ENCODE assay signal across 27 cellular contexts in genomic region chr4:8237256-8237989, GRCh38. TPM values are rescaled to one million over a fixed set of nuclear protein-coding genes. Genes with fewer than 3 reads are reported as not detected.
A peak's percentile ranks its signal among the peaks of the same experiment; 100 is the strongest.
DNase-seq lines count a peak whose midpoint lies in the region; ATAC-seq, FAIRE-seq and TF ChIP-seq lines count a peak whose summit lies in the region.
"Had no signal": no experiment of that assay in that cellular context is flagged by ENCODE, and none has a peak within 500 bp of the region (broad histone marks: within the 10 kb centered on the region; RNA-seq: fewer than 3 reads in every experiment).

No MANE protein-coding gene starts in this region.

- CTCF ChIA-PET in HepG2 (lab: Yijun Ruan, JAX; ENCODE audit: low intra/inter-chr PET ratio, low total read pairs), result interaction anchor here (1.1 to 1.3 kb wide), 2 partner anchors 61 to 166 kb away, joined by 3 read pairs; no protein-coding TSS in a partner anchor

- H3K79me2 ChIP-seq in OCI-LY3 (ENCODE audit: low read length), result no peaks in the 10 kb centered on the region
- H3K79me2 ChIP-seq in HepG2 (ENCODE audit: insufficient read depth, low read length), result no peaks in the 10 kb centered on the region

- H2AFZ ChIP-seq in OCI-LY3 (ENCODE audit: low read depth, low read length), result no peak overlapping the region
- no peak overlapping the region for H2AFZ ChIP-seq in HepG2 (ENCODE audit: low read length)

- TF ChIP-seq POLR2A in HepG2 (IDR thresholded peaks at IDR 0.05; ENCODE audit: insufficient read depth in 1 of 2, low read depth in 2 of 2, low read length in 2 of 2), result no peak

- no peaks in the 10 kb centered on the region for H4K20me1 ChIP-seq in OCI-LY3 (ENCODE audit: insufficient read depth, low read length)
- peaks cover 9% of the 10 kb centered on the region; the same call in 1 of the 2 replicates for H4K20me1 ChIP-seq in HepG2 (ENCODE audit: insufficient read depth, low read length)

- no peak for TF ChIP-seq RAD21 in HepG2 (CRISPR knock-in tag; IDR thresholded peaks at IDR 0.05)

- no peak for TF ChIP-seq EP300 in HepG2 (IDR thresholded peaks at IDR 0.05; ENCODE audit: low read depth in 2 of 2, low read length in 2 of 2)
- TF ChIP-seq EP300 in HepG2 (CRISPR knock-in tag; IDR thresholded peaks at IDR 0.05; ENCODE audit: borderline replicate concordance), result no peak

- H3K9me3 ChIP-seq in OCI-LY3 (ENCODE audit: insufficient read depth, low read length), result no peaks in the 10 kb centered on the region
- H3K9me3 ChIP-seq in HepG2 (ENCODE audit: low read length), result no peaks in the 10 kb centered on the region
- H3K9me3 ChIP-seq in thymus (ENCODE audit: control insufficient read depth), result peaks cover 8% of the 10 kb centered on the region

- TF ChIP-seq CTCF in OCI-LY3 (IDR thresholded peaks at IDR 0.05; ENCODE audit: low read depth, low read length) (no peak), HepG2 (CRISPR knock-in tag; IDR thresholded peaks at IDR 0.05) (no peak)

- FAIRE-seq in HepG2 (lab: Jason Lieb, UNC), result no peak
- FAIRE-seq: GM19239, H54, RCC 7860 had no signal

- no TSS peak for BruUV-seq in HepG2 (replicated peaks; lab: Mats Ljungman, UMichigan)

- no peak overlapping the region for H3K4me3 ChIP-seq in OCI-LY3 (ENCODE audit: low read length)
- H3K4me3 ChIP-seq in HepG2 (replicated peaks in 1 of 3; ENCODE audit: insufficient read depth in 1 of 3, low read depth in 2 of 3, low read length in 3 of 3), result no peak overlapping the region
- peak overlapping the region; percentile 2 for H3K4me3 ChIP-seq in thymus (ENCODE audit: low read length)

- H3K36me3 ChIP-seq in OCI-LY3 (replicated peaks; ENCODE audit: low read depth, low read length) (peaks cover 15% of the 10 kb centered on the region), HepG2 (replicated peaks in 1 of 2; ENCODE audit: control insufficient read depth in 1 of 2, insufficient read depth in 2 of 2, low read length in 2 of 2) (peaks cover 22 to 58% of the 10 kb centered on the region in 2 experiments), thymus (ENCODE audit: control insufficient read depth, insufficient read depth) (peaks cover 94% of the 10 kb centered on the region)

- H3K4me1 ChIP-seq in OCI-LY3 (ENCODE audit: low read length), result peaks cover 50% of the 10 kb centered on the region
- H3K4me1 ChIP-seq in HepG2 (ENCODE audit: insufficient read depth, low read length), result peaks cover 39% of the 10 kb centered on the region
- H3K4me1 ChIP-seq in thymus (ENCODE audit: control insufficient read depth, insufficient read depth, low read length), result peaks cover 45% of the 10 kb centered on the region

- DNase-seq in NCI-H146 (lab: John Stamatoyannopoulos, UW) (peak; percentile 12), NCI-H146 treated with DMSO at 0.1 percent for 48 hours (lab: John Stamatoyannopoulos, UW; ENCODE audit: unreplicated experiment) (no peak), HepG2 (ENCODE audit: low spot score) (no peak)
- DNase-seq in stimulated activated CD4-positive, alpha-beta T cell treated with anti-CD3 and anti-CD28 coated beads, Interleukin-4, amount 100 ng/mL, for 24 hours, result no peak
- DNase-seq: AML-193; CD8-positive, alpha-beta memory T cell; DMS153; EL; GF-D8; Karpas-422; NCI-H2107; NK-92 treated with Interleukin-12 subunit alpha and Interleukin-12 subunit beta, amount 100 ng/mL, for 24 hours; OCI-M1; Right ventricle myocardium superior had no signal

- intact Hi-C loops in HepG2 (cut with micrococcal nuclease; ENCODE audit: unreplicated experiment), result no loop called here

- no peaks in the 10 kb centered on the region for H3K27me3 ChIP-seq in OCI-LY3 (ENCODE audit: low read depth, low read length)
- no peaks in the 10 kb centered on the region for H3K27me3 ChIP-seq in HepG2 (ENCODE audit: control insufficient read depth in 1 of 2, insufficient read depth in 2 of 2, low read length in 2 of 2)
- H3K27me3 ChIP-seq in thymus (ENCODE audit: control insufficient read depth, insufficient read depth), result no peaks in the 10 kb centered on the region

- H3K27ac ChIP-seq in OCI-LY3 (ENCODE audit: low read length) (no peak overlapping the region), HepG2 (ENCODE audit: extremely low read length, insufficient read depth, low read length) (no peak overlapping the region), thymus (ENCODE audit: low read depth) (peak overlapping the region; percentile 15)
- H3K27ac ChIP-seq: C4-2B, HL-60 had no signal

- POLR2A ChIA-PET in HepG2 (lab: Yijun Ruan, JAX), result interaction anchor here (1.2 to 1.3 kb wide), 2 partner anchors 10 to 39 kb away, joined by 3 to 5 read pairs; no protein-coding TSS in a partner anchor

- ATAC-seq in HepG2 (no peak), GM21737 (IDR thresholded peaks at IDR 0.05; ENCODE audit: unreplicated experiment) (no peak), GM21528 (IDR thresholded peaks at IDR 0.05; ENCODE audit: low FRiP score, unreplicated experiment) (no peak)

- H3K9ac ChIP-seq in OCI-LY3 (ENCODE audit: low read length) (no peak overlapping the region), HepG2 (ENCODE audit: insufficient read depth, low read depth, low read length) (no peak overlapping the region)

- WGBS in HepG2 (ENCODE audit: low lambda C conversion rate), result 100% methylated on average over 3 of the region's 29 CpGs
- WGBS in thymus, result 99% methylated on average over 29 of the region's 29 CpGs

- H3K4me2 ChIP-seq in OCI-LY3 (ENCODE audit: low read length), result peak overlapping the region; percentile 19
- H3K4me2 ChIP-seq in HepG2 (ENCODE audit: low read depth, low read length), result peak overlapping the region; percentile 11; the same call in 1 of the 2 replicates

- in situ Hi-C loops in HepG2 (cut with HindIII; ENCODE audit: extremely low pct_ligation_motif_present, low pct_unique_long_range_greater_than_20kb), result no loop called here

TF ChIP-seq in HepG2, 621 proteins besides CTCF, POLR2A, EP300 and RAD21:
- TF ChIP-seq ZKSCAN1 (IDR thresholded peaks at IDR 0.05; ENCODE audit: low read length) (no peak), ATF7 (IDR thresholded peaks at IDR 0.05) (peak; percentile 19; the same call in 1 of the 2 replicates), ATF7 (CRISPR knock-in tag; IDR thresholded peaks at IDR 0.05) (no peak)

RNA-seq across cellular contexts. Expression of gene HTRA3, which starts 32.1 kb away (rescaled TPM):
- total RNA-seq in HepG2 (2016; rRNA removed; fragmentation: Illumina TruSeq; extraction: Trizol), result not detected in 2 replicates
- total RNA-seq in HepG2 (2016; cell fraction: cytosol; rRNA removed; fragmentation: Illumina TruSeq; extraction: Trizol; ENCODE audit: low read depth), result not detected in 2 replicates
- total RNA-seq in HepG2 (2016; cell fraction: insoluble cytoplasmic fraction; rRNA removed; fragmentation: Illumina TruSeq; extraction: Trizol), result 0.04 TPM in 1 of 2 replicates, not detected in the other
- not detected in 2 replicates for total RNA-seq in HepG2 (2016; cell fraction: membrane; rRNA removed; fragmentation: Illumina TruSeq; extraction: Trizol)
- not detected in 2 replicates for total RNA-seq in HepG2 (2016; cell fraction: nucleus; rRNA removed; fragmentation: Illumina TruSeq; extraction: Trizol)
- polyA plus RNA-seq in HepG2 (2011; rRNA removed) (0.16 and 0.17 TPM in 2 replicates), thymus (2.1 TPM)
- polyA plus RNA-seq in HepG2 (2011; cell fraction: cytosol; rRNA removed), result 0.12 and 0.31 TPM in 2 replicates
- polyA plus RNA-seq in HepG2 (2011; cell fraction: nucleus; rRNA removed), result 0.12 and 0.19 TPM in 2 replicates
- polyA plus RNA-seq in HepG2 (2012), result not detected in 2 replicates
- polyA plus RNA-seq in HepG2 (2016; cell fraction: cytosol; fragmentation: Illumina TruSeq; extraction: Trizol; ENCODE audit: low read depth), result 0.07 TPM in 1 of 2 replicates, not detected in the other
- not detected in 2 replicates for polyA plus RNA-seq in HepG2 (2016; cell fraction: insoluble cytoplasmic fraction; fragmentation: Illumina TruSeq; extraction: Trizol; ENCODE audit: low read depth)
- polyA plus RNA-seq in HepG2 (2016; cell fraction: membrane; fragmentation: Illumina TruSeq; extraction: Trizol; ENCODE audit: low read depth), result not detected in 2 replicates
- polyA plus RNA-seq in HepG2 (2016; cell fraction: nucleus; fragmentation: Illumina TruSeq; extraction: Trizol; ENCODE audit: insufficient read depth, low read depth), result not detected in 2 replicates
- 0.18 and 0.47 TPM in 2 replicates for polyA minus RNA-seq in HepG2 (2011; rRNA and poly(A)+ RNA removed; ENCODE audit: low replicate concordance)
- polyA minus RNA-seq in HepG2 (2011; cell fraction: cytosol; rRNA and poly(A)+ RNA removed), result not detected in 2 replicates
- polyA minus RNA-seq in HepG2 (2011; cell fraction: nucleus; rRNA and poly(A)+ RNA removed), result not detected in 2 replicates
- total RNA-seq: Calu3; CD8-positive, alpha-beta memory T cell; HT-29; NCI-H460; SK-MEL-5 had no signal
- polyA plus RNA-seq: CD8-positive, alpha-beta memory T cell had no signal

RNA-seq across cellular contexts. Expression of gene SH3TC1, which starts 38.3 kb away (rescaled TPM):
- total RNA-seq in HepG2 (2016; rRNA removed; fragmentation: Illumina TruSeq; extraction: Trizol), result 10.1 and 14.9 TPM in 2 replicates
- total RNA-seq in HepG2 (2016; cell fraction: cytosol; rRNA removed; fragmentation: Illumina TruSeq; extraction: Trizol; ENCODE audit: low read depth), result 1.8 and 3.0 TPM in 2 replicates
- 7.9 and 17.3 TPM in 2 replicates for total RNA-seq in HepG2 (2016; cell fraction: insoluble cytoplasmic fraction; rRNA removed; fragmentation: Illumina TruSeq; extraction: Trizol)
- total RNA-seq in HepG2 (2016; cell fraction: membrane; rRNA removed; fragmentation: Illumina TruSeq; extraction: Trizol), result 5.6 and 6.2 TPM in 2 replicates
- total RNA-seq in HepG2 (2016; cell fraction: nucleus; rRNA removed; fragmentation: Illumina TruSeq; extraction: Trizol), result 22.7 and 23.6 TPM in 2 replicates
- polyA plus RNA-seq in HepG2 (2011; rRNA removed) (21.8 and 27.0 TPM in 2 replicates), thymus (114 TPM)
- 12.1 and 19.8 TPM in 2 replicates for polyA plus RNA-seq in HepG2 (2011; cell fraction: cytosol; rRNA removed)
- polyA plus RNA-seq in HepG2 (2011; cell fraction: nucleus; rRNA removed), result 113 and 146 TPM in 2 replicates
- polyA plus RNA-seq in HepG2 (2012), result 12.2 and 22.6 TPM in 2 replicates
- polyA plus RNA-seq in HepG2 (2016; cell fraction: cytosol; fragmentation: Illumina TruSeq; extraction: Trizol; ENCODE audit: low read depth), result 1.3 and 1.5 TPM in 2 replicates
- polyA plus RNA-seq in HepG2 (2016; cell fraction: insoluble cytoplasmic fraction; fragmentation: Illumina TruSeq; extraction: Trizol; ENCODE audit: low read depth), result 6.1 and 6.6 TPM in 2 replicates
- polyA plus RNA-seq in HepG2 (2016; cell fraction: membrane; fragmentation: Illumina TruSeq; extraction: Trizol; ENCODE audit: low read depth), result 2.1 and 2.8 TPM in 2 replicates
- polyA plus RNA-seq in HepG2 (2016; cell fraction: nucleus; fragmentation: Illumina TruSeq; extraction: Trizol; ENCODE audit: insufficient read depth, low read depth), result 26.5 and 29.7 TPM in 2 replicates
- 12.4 and 67.5 TPM in 2 replicates for polyA minus RNA-seq in HepG2 (2011; rRNA and poly(A)+ RNA removed; ENCODE audit: low replicate concordance)
- polyA minus RNA-seq in HepG2 (2011; cell fraction: cytosol; rRNA and poly(A)+ RNA removed), result 18.2 and 19.5 TPM in 2 replicates
- polyA minus RNA-seq in HepG2 (2011; cell fraction: nucleus; rRNA and poly(A)+ RNA removed), result 76.5 and 77.0 TPM in 2 replicates
